8 cellular contexts compared by ENCODE assay signal in the genomic region with DNA sequence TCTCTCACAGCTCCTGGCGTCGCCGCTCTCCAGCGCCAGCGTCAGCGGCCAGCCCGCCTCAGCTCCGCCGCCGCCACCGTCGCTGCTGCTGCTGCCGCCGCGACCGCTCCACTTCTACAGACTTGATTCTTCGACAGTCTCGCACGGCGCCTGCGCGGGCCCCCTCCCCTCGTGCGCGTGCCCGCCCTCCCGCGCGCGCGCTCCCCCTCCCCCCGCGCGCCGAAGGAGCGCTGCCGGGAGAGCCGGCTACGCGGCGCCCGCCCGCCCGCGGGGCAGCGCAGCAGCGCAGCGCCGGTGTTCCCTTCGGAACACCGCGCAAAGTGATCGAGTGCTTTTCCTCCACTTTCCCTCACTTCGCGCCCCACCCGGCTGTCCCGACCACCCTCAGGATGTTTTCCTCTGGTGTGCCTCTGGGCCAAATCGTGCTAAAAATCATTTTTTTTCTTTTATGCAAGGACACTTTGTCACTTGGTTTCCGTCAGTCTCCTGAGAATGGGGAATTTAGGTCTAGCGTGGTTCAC. TPM values are rescaled to one million over a fixed set of nuclear protein-coding genes. Genes with fewer than 3 reads are reported as not detected.
DNase-seq lines count a peak whose midpoint lies in the region; ATAC-seq and TF ChIP-seq lines count a peak whose summit lies in the region.

A gene (minus strand): TSS at position 118 of the 521 bp plus-strand sequence. CDS start 684 bp downstream, outside the sequence.

- H3K36me3 ChIP-seq in BLaER1 (peaks cover 40% of the 10 kb centered on the region), SK-N-MC (ENCODE audit: insufficient read depth, low read length) (peaks cover 30% of the 10 kb centered on the region), neutrophil (peaks cover 6% of the 10 kb centered on the region), thoracic aorta (peaks cover 13% of the 10 kb centered on the region)

- TF ChIP-seq CTCF in GM20000 (IDR thresholded peaks at IDR 0.05; ENCODE audit: extremely low read depth, missing control alignments) = no peak
- no peak for TF ChIP-seq CTCF in neutrophil (IDR thresholded peaks at IDR 0.05)
- no peak for TF ChIP-seq CTCF in thoracic aorta (IDR thresholded peaks at IDR 0.05)

- peak; percentile 17 for ATAC-seq in thoracic aorta (ENCODE audit: insufficient number of reproducible peaks, low FRiP score, low read depth)

- H3K4me3 ChIP-seq in BLaER1 (peak within 1 kb of the TSS; percentile 95), SK-N-MC (peak within 1 kb of the TSS; percentile 96), neutrophil (ENCODE audit: low read depth in 1 of 2, low read length in 1 of 2) (peak within 1 kb of the TSS; percentile 85 to 98), thoracic aorta (peak within 1 kb of the TSS; percentile 87)

- H3K4me1 ChIP-seq in BLaER1 (peaks cover 38% of the 10 kb centered on the region), neutrophil (ENCODE audit: control insufficient read depth in 1 of 2, insufficient read depth in 1 of 2, low read depth in 1 of 2, low read length in 1 of 2) (peaks cover 68 to 77% of the 10 kb centered on the region in 2 experiments), thoracic aorta (ENCODE audit: control insufficient read depth in 1 of 2, low read depth in 2 of 2) (peaks cover 23 to 44% of the 10 kb centered on the region in 2 donors)

- peak within 1 kb of the TSS; percentile 96 for H3K4me2 ChIP-seq in BLaER1

- H3K9ac ChIP-seq in BLaER1 = peak within 1 kb of the TSS; percentile 100
- peak within 1 kb of the TSS; percentile 94 for H3K9ac ChIP-seq in SK-N-MC (ENCODE audit: insufficient read length)

- H4K20me1 ChIP-seq in BLaER1 = peaks cover 11% of the 10 kb centered on the region; the same call in 1 of the 2 replicates

- H3K9me3 ChIP-seq in BLaER1 (no peaks in the 10 kb centered on the region), SK-N-MC (ENCODE audit: low read depth, low read length) (no peaks in the 10 kb centered on the region), neutrophil (no peaks in the 10 kb centered on the region), thoracic aorta (no peaks in the 10 kb centered on the region)

- no peaks in the 10 kb centered on the region for H3K27me3 ChIP-seq in BLaER1
- H3K27me3 ChIP-seq in neutrophil = no peaks in the 10 kb centered on the region
- no peaks in the 10 kb centered on the region for H3K27me3 ChIP-seq in thoracic aorta (replicated peaks; ENCODE audit: insufficient read depth)

- H3K27ac ChIP-seq in BLaER1 (peak within 1 kb of the TSS; percentile 100), SK-N-MC (peak within 1 kb of the TSS; percentile 98), neutrophil (peak within 1 kb of the TSS; percentile 99), thoracic aorta (peak within 1 kb of the TSS; percentile 98 to 100)

- peak; percentile 94 for DNase-seq in GM20000 (ENCODE audit: low spot score)
- peak; percentile 86 for DNase-seq in LoVo (ENCODE audit: low spot score)
- no peak for DNase-seq in SK-N-MC (ENCODE audit: low read depth, low spot score)
- DNase-seq in activated naive CD4-positive, alpha-beta T cell treated with Interleukin-2 at 50 U/mL for 16 hours = peak; percentile 78
- DNase-seq in germinal center (ENCODE audit: low spot score) = peak; percentile 89
- DNase-seq in thoracic aorta (ENCODE audit: low spot score) = no peak

RNA-seq across cellular contexts. Expression of the gene that starts here (rescaled TPM):
- total RNA-seq in thoracic aorta = 100 to 1,000 TPM; 114 to 175 TPM

Comparison
In these comparisons a context has a peak if more than half of its experiments do, and no peak if none do; other contexts are left out.
1. DNase-seq: peak in GM20000 (single experiment), LoVo (single experiment), activated naive CD4-positive, alpha-beta T cell treated with Interleukin-2 at 50 U/mL for 16 hours (single experiment) and germinal center (single experiment); none in SK-N-MC (single experiment) and thoracic aorta (single experiment).
2. Peak in every context shown above with its lines, with median percentiles within 50 percentile points of each other: H3K27ac ChIP-seq and H3K4me3 ChIP-seq.